1 cellular context compared by ENCODE assay signal in genomic region chr19:44925114-44925891, GRCh38.
TF ChIP-seq lines count a peak whose summit lies in the region.

No MANE protein-coding gene starts in this region.

TF ChIP-seq in HepG2, 621 proteins besides CTCF, POLR2A, EP300 and RAD21 (continued from another document and continues in another):
- peak; percentile 100 for TF ChIP-seq RXRA (CRISPR knock-in tag; IDR thresholded peaks at IDR 0.05)
- peak; percentile 93; the same call in 1 of the 2 replicates for TF ChIP-seq ZNF543 (CRISPR knock-in tag; IDR thresholded peaks at IDR 0.05)
- no peak; the same call in 1 of the 2 replicates for TF ChIP-seq AFF4 (CRISPR knock-in tag; IDR thresholded peaks at IDR 0.05)
- TF ChIP-seq FOXP4 (CRISPR knock-in tag; IDR thresholded peaks at IDR 0.05): peak; percentile 97
- 0 out of 2 replicates have a peak, but pooled peaks have one; percentile 50 for TF ChIP-seq ZNF678 (CRISPR knock-in tag; IDR thresholded peaks at IDR 0.05)
- no peak for TF ChIP-seq ZNF367 (CRISPR knock-in tag; IDR thresholded peaks at IDR 0.05; ENCODE audit: borderline replicate concordance)
- peak; percentile 95 for TF ChIP-seq HBP1 (CRISPR knock-in tag; IDR thresholded peaks at IDR 0.05; ENCODE audit: low read depth)
- peak; percentile 72 for TF ChIP-seq ATF3 (CRISPR knock-in tag; IDR thresholded peaks at IDR 0.05)
- TF ChIP-seq SIX1 (CRISPR knock-in tag; IDR thresholded peaks at IDR 0.05; ENCODE audit: borderline replicate concordance): peak; percentile 71; the same call in 1 of the 2 replicates
- 0 out of 2 replicates have a peak, but pooled peaks have one; percentile 79 for TF ChIP-seq BATF2 (CRISPR knock-in tag; IDR thresholded peaks at IDR 0.05)
- peak; percentile 48; the same call in 1 of the 2 replicates for TF ChIP-seq SP4 (CRISPR knock-in tag; IDR thresholded peaks at IDR 0.05)
- TF ChIP-seq MBNL3 (CRISPR knock-in tag; conservative IDR thresholded peaks at IDR 0.05): no peak
- TF ChIP-seq PHF8 (CRISPR knock-in tag; IDR thresholded peaks at IDR 0.05): peak; percentile 55
- TF ChIP-seq CREB3 (CRISPR knock-in tag; IDR thresholded peaks at IDR 0.05): no peak
- no peak for TF ChIP-seq ZNF496 (CRISPR knock-in tag; IDR thresholded peaks at IDR 0.05; ENCODE audit: insufficient replicate concordance)
- TF ChIP-seq ZNF703 (CRISPR knock-in tag; IDR thresholded peaks at IDR 0.05; ENCODE audit: borderline replicate concordance): no peak
- TF ChIP-seq ZNF740 (CRISPR knock-in tag; IDR thresholded peaks at IDR 0.05): no peak
- no peak for TF ChIP-seq EZH2 (conservative IDR thresholded peaks at IDR 0.05; ENCODE audit: low read depth, low read length)
- TF ChIP-seq ZNF407 (CRISPR knock-in tag; IDR thresholded peaks at IDR 0.05; ENCODE audit: not compliant biosample characterization): no peak
- peak; percentile 77; the same call in 1 of the 2 replicates for TF ChIP-seq ZNF274 (CRISPR knock-in tag; IDR thresholded peaks at IDR 0.05)
- peak; percentile 99 for TF ChIP-seq HDAC1 (CRISPR knock-in tag; IDR thresholded peaks at IDR 0.05)
- no peak for TF ChIP-seq ZNF704 (CRISPR knock-in tag; IDR thresholded peaks at IDR 0.05; ENCODE audit: borderline replicate concordance)
- TF ChIP-seq TRIM22 (IDR thresholded peaks at IDR 0.05): no peak
- peak; percentile 94; the same call in 1 of the 2 replicates for TF ChIP-seq HINFP (CRISPR knock-in tag; IDR thresholded peaks at IDR 0.05; ENCODE audit: low read depth)
- TF ChIP-seq BORCS8-MEF2B (CRISPR knock-in tag; IDR thresholded peaks at IDR 0.05): peak; percentile 94
- peak; percentile 98 for TF ChIP-seq ZGPAT (CRISPR knock-in tag; IDR thresholded peaks at IDR 0.05)
- peak; percentile 100 for TF ChIP-seq ZBTB7B (CRISPR knock-in tag; IDR thresholded peaks at IDR 0.05)
- no peak for TF ChIP-seq SCMH1 (CRISPR knock-in tag; IDR thresholded peaks at IDR 0.05; ENCODE audit: borderline replicate concordance)
- no peak for TF ChIP-seq SNRNP70 (IDR thresholded peaks at IDR 0.05; ENCODE audit: low read depth, low read length)
- TF ChIP-seq ZNF547 (CRISPR knock-in tag; IDR thresholded peaks at IDR 0.05): peak; percentile 70; the same call in 1 of the 2 replicates
